ENCODE assay signal across 24 cellular contexts in genomic region chr12:83265798-83266197, GRCh38.
"Had no signal": no experiment of that assay in that cellular context is flagged by ENCODE, and none has a peak within 500 bp of the region (broad histone marks: within the 10 kb centered on the region; RNA-seq: fewer than 3 reads in every experiment).

No MANE protein-coding gene starts in this region.

- H3K27me3 ChIP-seq: dorsolateral prefrontal cortex, foreskin keratinocyte, gastroesophageal sphincter, heart left ventricle, hepatocyte, neural progenitor cell, suprapubic skin, transverse colon, upper lobe of right lung, uterus had no signal

- H3K79me2 ChIP-seq: hepatocyte, parathyroid adenoma had no signal

- H3K36me3 ChIP-seq: gastroesophageal sphincter, heart left ventricle, neural progenitor cell, suprapubic skin, transverse colon, upper lobe of right lung, uterus had no signal

- H3K4me3 ChIP-seq: dorsolateral prefrontal cortex, gastroesophageal sphincter, heart left ventricle, hepatocyte, lung, mucosa of descending colon, neural progenitor cell, smooth muscle cell, suprapubic skin, transverse colon, upper lobe of right lung, uterus had no signal

- H3K27ac ChIP-seq: dorsolateral prefrontal cortex, epithelial cell of prostate, foreskin keratinocyte, gastroesophageal sphincter, heart left ventricle, hepatocyte, neural progenitor cell, parathyroid adenoma, suprapubic skin, transverse colon, upper lobe of right lung, uterus had no signal

- DNase-seq: dorsolateral prefrontal cortex; effector CD4-positive, alpha-beta T cell; foreskin keratinocyte; heart left ventricle; kidney; mucosa of descending colon; naive B cell; stimulated activated CD4-positive, alpha-beta T cell treated with anti-CD3 and anti-CD28 coated beads, Interleukin-12 subunit alpha, Interleukin-12 subunit beta, amount 100 ng/mL, for 4 hours; stimulated activated CD4-positive, alpha-beta T cell treated with anti-CD3 and anti-CD28 coated beads, Interleukin-1b, Interleukin-23, amount 100 ng/mL, for 48 hours; stimulated activated CD4-positive, alpha-beta T cell treated with anti-CD3 and anti-CD28 coated beads, Interleukin-4, amount 100 ng/mL, for 1 hour; stimulated activated CD8-positive, alpha-beta memory T cell treated with anti-CD3 and anti-CD28 coated beads, Interleukin-4, amount 100 ng/mL, for 48 hours; stimulated activated naive CD4-positive, alpha-beta T cell; stimulated activated naive CD8-positive, alpha-beta T cell treated with anti-CD3 and anti-CD28 coated beads, Interleukin-15, amount 100 ng/mL, for 72 hours; transverse colon; upper lobe of right lung; uterus had no signal

- H3K9me3 ChIP-seq: mucosa of descending colon, upper lobe of right lung, uterus had no signal

- H3K4me2 ChIP-seq: hepatocyte, neural progenitor cell, smooth muscle cell had no signal

- H3K9ac ChIP-seq: neural progenitor cell, parathyroid adenoma had no signal

- H3K4me1 ChIP-seq: foreskin keratinocyte, gastroesophageal sphincter, heart left ventricle, neural progenitor cell, parathyroid adenoma, suprapubic skin, transverse colon, upper lobe of right lung, uterus had no signal

- H2AFZ ChIP-seq: hepatocyte, neural progenitor cell, parathyroid adenoma had no signal
